6 cellular contexts compared by ENCODE assay signal in genomic region chr9:131550480-131550879, GRCh38. TPM values are rescaled to one million over a fixed set of nuclear protein-coding genes. Genes with fewer than 3 reads are reported as not detected.
"Had no signal": no experiment of that assay in that cellular context is flagged by ENCODE, and none has a peak within 500 bp of the region (broad histone marks: within the 10 kb centered on the region; RNA-seq: fewer than 3 reads in every experiment).

No MANE protein-coding gene starts in this region.

RNA-seq across cellular contexts. Expression of gene PRRT1B, which starts 5.2 kb away (rescaled TPM):
- total RNA-seq: K562, M059J, PC-3, Right ventricle myocardium superior, SJSA1 had no signal
- polyA plus RNA-seq: K562, SK-N-SH had no signal
